ENCODE assay signal across 11 cellular contexts in the genomic region with DNA sequence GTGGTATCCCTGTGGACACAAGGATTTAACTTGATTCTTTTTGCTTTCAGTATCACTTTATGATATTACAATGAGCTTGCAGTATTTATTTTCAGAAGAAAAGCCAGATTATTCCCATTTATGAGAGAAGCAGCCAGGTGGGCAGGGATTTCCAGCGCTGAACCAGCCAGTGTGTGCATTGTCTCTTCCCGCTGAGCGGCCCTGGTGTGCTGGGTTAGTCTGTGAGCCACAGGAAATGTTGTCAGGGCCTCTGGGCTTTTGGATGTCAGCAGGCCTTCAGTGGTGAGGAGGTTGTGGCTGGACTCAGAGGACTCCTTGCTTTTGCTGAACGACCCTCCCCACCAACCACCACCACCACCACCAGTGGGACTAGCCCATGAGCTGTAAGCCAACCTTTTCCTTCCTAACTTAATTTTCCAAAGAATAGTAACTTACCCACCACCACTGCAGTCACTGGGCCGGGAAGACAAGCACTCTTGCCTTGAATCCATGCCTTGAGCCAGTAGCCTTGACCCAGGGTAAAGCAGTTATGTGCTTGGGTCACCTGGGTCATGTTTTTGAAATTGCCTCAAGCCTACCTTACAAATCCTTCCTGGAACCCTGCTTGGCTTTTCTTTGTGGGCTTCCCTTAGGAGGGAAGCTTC. TPM values are rescaled to one million over a fixed set of nuclear protein-coding genes. Genes with fewer than 3 reads are reported as not detected.
A peak's percentile ranks its signal among the peaks of the same experiment; 100 is the strongest.
DNase-seq lines count a peak whose midpoint lies in the region; ATAC-seq, FAIRE-seq and TF ChIP-seq lines count a peak whose summit lies in the region.
"Had no signal": no experiment of that assay in that cellular context is flagged by ENCODE, and none has a peak within 500 bp of the region (broad histone marks: within the 10 kb centered on the region; RNA-seq: fewer than 3 reads in every experiment).

No MANE protein-coding gene starts in this region.

- H2BK120ac ChIP-seq in IMR-90 (ENCODE audit: low read depth, low read length) = peak overlapping the region; percentile 71

- H3K4me2 ChIP-seq in IMR-90 (ENCODE audit: low read depth, low read length) = peak overlapping the region; percentile 37

- H3K9me1 ChIP-seq in IMR-90 (ENCODE audit: insufficient read depth, low read length) = peaks cover 46% of the 10 kb centered on the region

- H2BK5ac ChIP-seq in IMR-90 (ENCODE audit: low read depth, low read length, poor library complexity, severe bottlenecking) = peak overlapping the region; percentile 72

- peak; percentile 83 for FAIRE-seq in G401.6 (lab: Jason Lieb, UNC)

- in situ Hi-C loops in IMR-90 (cut with MboI; ENCODE audit: low sequenced_read_pairs) (no loop called here), ACHN (cut with HindIII; ENCODE audit: low pct_ligation_motif_present, low pct_unique_long_range_greater_than_20kb, low sequenced_read_pairs) (no loop called here)

- no peak overlapping the region for H3K4me3 ChIP-seq in IMR-90 (ENCODE audit: insufficient read depth, low read depth, low read length)
- no peak overlapping the region for H3K4me3 ChIP-seq in choroid plexus epithelial cell (ENCODE audit: low read depth, low read length)

- peaks cover 75% of the 10 kb centered on the region for H4K20me1 ChIP-seq in IMR-90 (ENCODE audit: insufficient read depth, low read length)

- no TSS peak for BruUV-seq in IMR-90 (replicated peaks; lab: Mats Ljungman, UMichigan)

- no peak overlapping the region for H3K4me3 Mint-ChIP-seq in nephron progenitor cell
- H3K4me3 Mint-ChIP-seq: activated B cell treated with CpG ODN at 0.5 μM for 24 hours had no signal

- peak overlapping the region; percentile 90 for H3K27ac Mint-ChIP-seq in nephron progenitor cell
- H3K27ac Mint-ChIP-seq: activated B cell treated with CpG ODN at 0.5 μM for 24 hours had no signal

- no peak for TF ChIP-seq POLR2A in IMR-90 (IDR thresholded peaks at IDR 0.05; ENCODE audit: low read depth, low read length)

- H3K9me3 ChIP-seq in IMR-90 (ENCODE audit: control insufficient read depth, insufficient read depth, low read length) = no peaks in the 10 kb centered on the region

- H3K4me1 Mint-ChIP-seq in nephron progenitor cell = peaks cover 91% of the 10 kb centered on the region

- peak overlapping the region; percentile 83 for H4K91ac ChIP-seq in IMR-90 (ENCODE audit: insufficient read depth, low read depth, low read length)

- H3K27ac ChIP-seq in IMR-90 (ENCODE audit: insufficient read depth, low read length) = peak overlapping the region; percentile 28

- peak overlapping the region; percentile 15 to 74; a peak in 3 of 4 replicates for H4K8ac ChIP-seq in IMR-90 (ENCODE audit: low read depth in 2 of 2, low read length in 2 of 2)

- H3K23ac ChIP-seq in IMR-90 (ENCODE audit: low read depth, low read length) = peak overlapping the region; percentile 81

- dilution Hi-C loops in IMR-90 (cut with HindIII; ENCODE audit: low sequenced_read_pairs, unreplicated experiment) = no loop called here

- H4K5ac ChIP-seq in IMR-90 (ENCODE audit: low read depth, low read length) = peak overlapping the region; percentile 17; the same call in 1 of the 2 replicates

- intact Hi-C loops in IMR-90 (cut with micrococcal nuclease) = loop anchor here (10.0 kb wide), 1 partner anchor 777 kb away; no protein-coding TSS in a partner anchor

- H2AK9ac ChIP-seq in IMR-90 (replicated peaks; ENCODE audit: low read depth, low read length, poor library complexity) = no peak overlapping the region

- peaks cover 3% of the 10 kb centered on the region for H3K27me3 Mint-ChIP-seq in nephron progenitor cell (ENCODE audit: low read depth, poor library complexity)
- H3K27me3 Mint-ChIP-seq: activated B cell treated with CpG ODN at 0.5 μM for 24 hours had no signal

- peak overlapping the region; percentile 84 for H3K4ac ChIP-seq in IMR-90 (ENCODE audit: low read depth, low read length)

- no peaks in the 10 kb centered on the region for H3K36me3 ChIP-seq in IMR-90 (ENCODE audit: control insufficient read depth, insufficient read depth, low read length)

- peaks cover 15% of the 10 kb centered on the region for H3K36me3 Mint-ChIP-seq in nephron progenitor cell (ENCODE audit: low read depth)

- no peak overlapping the region for H3K9ac ChIP-seq in IMR-90 (ENCODE audit: low read depth, low read length)

- H3K14ac ChIP-seq in IMR-90 (replicated peaks; ENCODE audit: low read depth, low read length) = peak overlapping the region; percentile 87

- peak overlapping the region; percentile 83; the same call in 1 of the 3 replicates for H2BK15ac ChIP-seq in IMR-90 (ENCODE audit: low read depth, low read length)

- no peaks in the 10 kb centered on the region for H3K27me3 ChIP-seq in IMR-90 (ENCODE audit: control insufficient read depth, insufficient read depth, low read length)

- H2AFZ ChIP-seq in IMR-90 (replicated peaks; ENCODE audit: low read length, poor library complexity) = no peak overlapping the region

- peaks cover 20 to 91% of the 10 kb centered on the region in 2 experiments for H3K79me1 ChIP-seq in IMR-90 (ENCODE audit: low read depth in 1 of 2, low read length in 2 of 2)

- H3K9me3 Mint-ChIP-seq in nephron progenitor cell = no peaks in the 10 kb centered on the region
- H3K9me3 Mint-ChIP-seq: activated B cell treated with CpG ODN at 0.5 μM for 24 hours had no signal

- no peak for TF ChIP-seq CTCF in IMR-90 (conservative IDR thresholded peaks at IDR 0.05; ENCODE audit: low read depth, low read length)
- TF ChIP-seq CTCF in choroid plexus epithelial cell (conservative IDR thresholded peaks at IDR 0.05; ENCODE audit: low read depth, low read length) = no peak
- no peak for TF ChIP-seq CTCF in nephron progenitor cell (IDR thresholded peaks at IDR 0.05)

- H3K56ac ChIP-seq in IMR-90 (ENCODE audit: extremely low read depth, insufficient read depth, low read length) = no peak overlapping the region

- H2BK20ac ChIP-seq in IMR-90 (ENCODE audit: low read depth, low read length) = peak overlapping the region; percentile 67; the same call in 1 of the 2 replicates

- peaks cover 41% of the 10 kb centered on the region for H3K4me1 ChIP-seq in IMR-90 (ENCODE audit: control insufficient read depth, insufficient read depth, low read length)

- POLR2A ChIA-PET in IMR-90 (lab: Charles Lee; ENCODE audit: unreplicated experiment) = interaction anchor here (0.8 kb wide), 1 partner anchor 8 kb away, joined by 3 read pairs; no protein-coding TSS in a partner anchor

- peak; percentile 7; the same call in 1 of the 2 replicates for ATAC-seq in IMR-90 (ENCODE audit: low read depth)

- no CpG with 5 or more reads among the region's 5 CpGs for WGBS in IMR-90 (ENCODE audit: extremely low coverage in 2 of 2, insufficient read length in 1 of 2), 2 experiments

- CTCF ChIA-PET in IMR-90 (lab: Yijun Ruan, JAX) = interaction anchor here (0.6 to 1.2 kb wide), 6 partner anchors 11 to 267 kb away, joined by 3 read pairs; no protein-coding TSS in a partner anchor

- TF ChIP-seq RAD21 in IMR-90 (IDR thresholded peaks at IDR 0.05; ENCODE audit: low read length) = no peak

- DNase-seq in IMR-90 (peak; percentile 54), choroid plexus epithelial cell (ENCODE audit: low read depth) (peak; percentile 62), nephron progenitor cell (no peak), NCI-H526 treated with DMSO at 0.1 percent for 48 hours (lab: John Stamatoyannopoulos, UW) (no peak), ACHN (no peak), DMS153 (lab: John Stamatoyannopoulos, UW) (no peak), KG1 (lab: John Stamatoyannopoulos, UW) (no peak)
- DNase-seq: activated B cell treated with CpG ODN at 0.5 μM for 24 hours; effector CD8-positive, alpha-beta T cell; occipital lobe had no signal

- peak overlapping the region; percentile 40 for H3K18ac ChIP-seq in IMR-90 (ENCODE audit: low read depth, low read length)

- H2AK5ac ChIP-seq in IMR-90 (ENCODE audit: low read depth, low read length) = peak overlapping the region; percentile 77

TF ChIP-seq in IMR-90, 13 proteins besides CTCF, POLR2A, EP300 and RAD21:
- TF ChIP-seq CEBPB (IDR thresholded peaks at IDR 0.05; ENCODE audit: low read depth, low read length) (no peak), RCOR1 (IDR thresholded peaks at IDR 0.05; ENCODE audit: insufficient replicate concordance, low read length) (no peak), CHD1 (IDR thresholded peaks at IDR 0.05; ENCODE audit: low read depth, low read length) (no peak), RFX5 (IDR thresholded peaks at IDR 0.05; ENCODE audit: low read depth, low read length) (no peak), MAFK (IDR thresholded peaks at IDR 0.05; ENCODE audit: low read depth, low read length) (no peak), FOS (IDR thresholded peaks at IDR 0.05; ENCODE audit: low read depth, low read length) (no peak), MAZ (IDR thresholded peaks at IDR 0.05; ENCODE audit: borderline replicate concordance, low read depth, low read length) (no peak), MXI1 (IDR thresholded peaks at IDR 0.05; ENCODE audit: borderline replicate concordance, low read depth, low read length) (no peak), BHLHE40 (IDR thresholded peaks at IDR 0.05; ENCODE audit: low read depth, low read length) (no peak), SMC3 (IDR thresholded peaks at IDR 0.05; ENCODE audit: low read depth, low read length) (no peak), NFE2L2 (IDR thresholded peaks at IDR 0.05; ENCODE audit: low read depth, low read length) (no peak)
- TF ChIP-seq, protein P1, sequence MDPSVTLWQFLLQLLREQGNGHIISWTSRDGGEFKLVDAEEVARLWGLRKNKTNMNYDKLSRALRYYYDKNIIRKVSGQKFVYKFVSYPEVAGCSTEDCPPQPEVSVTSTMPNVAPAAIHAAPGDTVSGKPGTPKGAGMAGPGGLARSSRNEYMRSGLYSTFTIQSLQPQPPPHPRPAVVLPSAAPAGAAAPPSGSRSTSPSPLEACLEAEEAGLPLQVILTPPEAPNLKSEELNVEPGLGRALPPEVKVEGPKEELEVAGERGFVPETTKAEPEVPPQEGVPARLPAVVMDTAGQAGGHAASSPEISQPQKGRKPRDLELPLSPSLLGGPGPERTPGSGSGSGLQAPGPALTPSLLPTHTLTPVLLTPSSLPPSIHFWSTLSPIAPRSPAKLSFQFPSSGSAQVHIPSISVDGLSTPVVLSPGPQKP (IDR thresholded peaks at IDR 0.05; ENCODE audit: borderline replicate concordance, low read depth, low read length) = no peak
- TF ChIP-seq, protein P2, sequence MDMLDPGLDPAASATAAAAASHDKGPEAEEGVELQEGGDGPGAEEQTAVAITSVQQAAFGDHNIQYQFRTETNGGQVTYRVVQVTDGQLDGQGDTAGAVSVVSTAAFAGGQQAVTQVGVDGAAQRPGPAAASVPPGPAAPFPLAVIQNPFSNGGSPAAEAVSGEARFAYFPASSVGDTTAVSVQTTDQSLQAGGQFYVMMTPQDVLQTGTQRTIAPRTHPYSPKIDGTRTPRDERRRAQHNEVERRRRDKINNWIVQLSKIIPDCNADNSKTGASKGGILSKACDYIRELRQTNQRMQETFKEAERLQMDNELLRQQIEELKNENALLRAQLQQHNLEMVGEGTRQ (IDR thresholded peaks at IDR 0.05; ENCODE audit: low read depth, low read length) = no peak

RNA-seq across cellular contexts. Expression of a gene that starts 33.1 kb away (rescaled TPM):
- 124 and 136 TPM in 2 replicates for total RNA-seq in IMR-90 (2012; rRNA removed)
- 78.0 and 81.4 TPM in 2 replicates for polyA plus RNA-seq in IMR-90 (2012; rRNA removed)
- 22.2 and 37.9 TPM in 2 replicates for polyA plus RNA-seq in IMR-90 (2012; cell fraction: cytosol; rRNA removed)
- polyA plus RNA-seq in IMR-90 (2012; cell fraction: nucleus; rRNA removed; ENCODE audit: low replicate concordance) = 338 and 411 TPM in 2 replicates

Comparison
In these comparisons a context has a peak if more than half of its experiments do, and no peak if none do; other contexts are left out.
1. DNase-seq: peak in IMR-90 (single experiment) and choroid plexus epithelial cell (single experiment); none in nephron progenitor cell (single experiment), NCI-H526 treated with DMSO at 0.1 percent for 48 hours (single experiment), ACHN (single experiment), DMS153 (single experiment) and KG1 (single experiment).